Comparison of ENCODE assay signal across 10 cellular contexts in the genomic region with DNA sequence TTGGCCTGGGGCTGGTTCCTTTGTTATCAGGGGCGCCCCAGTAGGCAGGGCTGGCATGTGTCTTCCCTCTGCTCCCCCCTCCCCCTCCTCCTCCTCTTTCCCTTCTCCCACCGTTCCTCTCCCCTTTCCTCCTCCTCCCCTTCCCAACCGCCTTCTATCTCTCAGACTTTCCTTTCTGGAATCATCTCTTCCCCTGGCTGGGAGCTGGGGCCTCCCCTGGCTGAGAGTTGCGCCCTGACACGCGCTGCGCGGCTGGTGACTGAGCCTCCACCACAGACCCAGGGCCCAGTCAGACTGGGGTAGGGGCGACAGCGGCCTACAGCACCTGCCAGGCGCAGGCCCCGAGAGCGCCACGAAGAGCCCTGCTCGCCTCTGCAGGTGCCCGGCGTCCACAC. TPM values are rescaled to one million over a fixed set of nuclear protein-coding genes. Genes with fewer than 3 reads are reported as not detected.
DNase-seq lines count a peak whose midpoint lies in the region; ATAC-seq and TF ChIP-seq lines count a peak whose summit lies in the region.
"Had no signal": no experiment of that assay in that cellular context is flagged by ENCODE, and none has a peak within 500 bp of the region (broad histone marks: within the 10 kb centered on the region; RNA-seq: fewer than 3 reads in every experiment).

No MANE protein-coding gene starts in this region.

- no peak overlapping the region for H3K4me3 Mint-ChIP-seq in MCF 10A (ENCODE audit: unreplicated experiment)
- H3K4me3 Mint-ChIP-seq in naive B cell: peak overlapping the region in 7 of 8 donors; percentile 5 to 83 (median 72)

- TF ChIP-seq CTCF in breast epithelium (IDR thresholded peaks at IDR 0.05): no peak
- TF ChIP-seq CTCF in MCF 10A (IDR thresholded peaks at IDR 0.05; ENCODE audit: unreplicated experiment): no peak
- no peak for TF ChIP-seq CTCF in dorsolateral prefrontal cortex (IDR thresholded peaks at IDR 0.05 in 54 of 56, conservative IDR thresholded peaks at IDR 0.05 in 2 of 56; ENCODE audit: low read depth in 1 of 56, partially characterized antibody in 56 of 56)
- TF ChIP-seq CTCF in transverse colon (IDR thresholded peaks at IDR 0.05): no peak

- ATAC-seq in naive B cell (ENCODE audit: low read depth in 2 of 2) (peak; percentile 19 to 33), HG03175 (IDR thresholded peaks at IDR 0.05; ENCODE audit: unreplicated experiment) (no peak)

- POLR2A ChIA-PET in MCF 10A (lab: Yijun Ruan, JAX): no interaction called here

- DNase-seq in breast epithelium (ENCODE audit: low spot score in 2 of 2): no peak
- DNase-seq in MCF 10A (ENCODE audit: unreplicated experiment): no peak
- DNase-seq in dorsolateral prefrontal cortex: no peak
- DNase-seq in naive B cell: no peak
- no peak for DNase-seq in transverse colon
- DNase-seq in NCI-H1694 (lab: John Stamatoyannopoulos, UW): no peak
- no peak for DNase-seq in activated gamma-delta T cell (lab: John Stamatoyannopoulos, UW)
- DNase-seq: kidney, NCI-H2029 had no signal

- H3K27ac Mint-ChIP-seq in MCF 10A (ENCODE audit: low read depth, unreplicated experiment) (no peak overlapping the region), naive B cell (peak overlapping the region in 2 of 6 donors; percentile 56 to 65)

- no TSS peak for BruUV-seq in MCF 10A (replicated peaks; lab: Mats Ljungman, UMichigan)

- H3K27me3 Mint-ChIP-seq in MCF 10A (ENCODE audit: insufficient read depth, unreplicated experiment): peaks cover 14% of the 10 kb centered on the region
- peaks cover 60 to 83% (median 70%) of the 10 kb centered on the region in 3 donors for H3K27me3 Mint-ChIP-seq in naive B cell

- intact Hi-C loops in breast epithelium (cut with DNase I; ENCODE audit: low total_unique reads) (loop anchor here (5.0 kb wide), 1 partner anchor 444 kb away; no protein-coding TSS in a partner anchor), MCF 10A (cut with micrococcal nuclease) (no loop called here), dorsolateral prefrontal cortex (cut with DNase I) (no loop called here), transverse colon (cut with DNase I; ENCODE audit: low total_unique reads) (no loop called here)

- TF ChIP-seq EP300 in transverse colon (IDR thresholded peaks at IDR 0.05; ENCODE audit: low read depth): no peak

- in situ Hi-C loops in transverse colon (cut with MboI; ENCODE audit: low pct_ligation_motif_present in 1 of 4, low pct_unique_long_range_greater_than_20kb in 1 of 4, low sequenced_read_pairs in 3 of 4): loop anchor here in 1 of 4 donors (25.0 kb wide), 1 partner anchor 206 kb away; a partner anchor contains a TSS

- H3K27ac ChIP-seq in breast epithelium: peak overlapping the region; percentile 83 to 91
- peak overlapping the region in 50 of 59 donors; percentile 16 to 95 (median 69) for H3K27ac ChIP-seq in dorsolateral prefrontal cortex
- H3K27ac ChIP-seq in transverse colon: peak overlapping the region in 3 of 4 donors; percentile 27 to 51 (median 44)

- peak overlapping the region; percentile 48 to 79 (median 57) for H3K4me3 ChIP-seq in breast epithelium
- H3K4me3 ChIP-seq in dorsolateral prefrontal cortex: peak overlapping the region; percentile 17 to 87 (median 75)
- peak overlapping the region in 3 of 4 donors; percentile 10 to 49 (median 30) for H3K4me3 ChIP-seq in transverse colon

- 38 to 62% methylated on average over 3 to 17 of the region's 17 CpGs for WGBS in transverse colon (ENCODE audit: low coverage in 1 of 2), 2 donors

- TF ChIP-seq POLR2A in breast epithelium (IDR thresholded peaks at IDR 0.05): no peak
- no peak for TF ChIP-seq POLR2A in transverse colon (IDR thresholded peaks at IDR 0.05)

- CTCF ChIA-PET in MCF 10A (lab: Yijun Ruan, JAX): interaction anchor here (0.6 to 2.0 kb wide), 2 partner anchors 10 to 97 kb away, joined by 4 to 16 read pairs; no protein-coding TSS in a partner anchor

- H3K4me1 ChIP-seq in breast epithelium (peaks cover 0 to 10% of the 10 kb centered on the region in 2 donors), transverse colon (peaks cover 8 to 38% (median 23%) of the 10 kb centered on the region in 4 donors)

- no peaks in the 10 kb centered on the region for H3K36me3 ChIP-seq in breast epithelium
- no peaks in the 10 kb centered on the region for H3K36me3 ChIP-seq in transverse colon

- H3K36me3 Mint-ChIP-seq in MCF 10A (ENCODE audit: insufficient read depth, unreplicated experiment) (no peaks in the 10 kb centered on the region), naive B cell (peaks cover 0 to 17% of the 10 kb centered on the region in 2 donors)

- H3K9me3 ChIP-seq in breast epithelium: no peaks in the 10 kb centered on the region
- H3K9me3 ChIP-seq in transverse colon: no peaks in the 10 kb centered on the region

- no peaks in the 10 kb centered on the region for H3K4me1 Mint-ChIP-seq in MCF 10A (ENCODE audit: insufficient read depth, unreplicated experiment)
- peaks cover 28 to 49% (median 43%) of the 10 kb centered on the region in 3 donors for H3K4me1 Mint-ChIP-seq in naive B cell

- H3K9me3 Mint-ChIP-seq in MCF 10A (ENCODE audit: unreplicated experiment): no peaks in the 10 kb centered on the region
- H3K9me3 Mint-ChIP-seq in naive B cell: peaks cover 0 to 9% (median 5%) of the 10 kb centered on the region in 7 donors

- H3K27me3 ChIP-seq in breast epithelium: peaks cover 0 to 3% of the 10 kb centered on the region in 2 donors
- peaks cover 0 to 3% (median 0%) of the 10 kb centered on the region in 45 donors for H3K27me3 ChIP-seq in dorsolateral prefrontal cortex
- peaks cover 80% of the 10 kb centered on the region for H3K27me3 ChIP-seq in transverse colon

RNA-seq across cellular contexts. Expression of a gene that starts 2.8 kb away (rescaled TPM):
- 1 to 10 TPM; 1.6 to 4.2 (median 2.2) TPM for total RNA-seq in breast epithelium
- total RNA-seq in MCF 10A (2022): not detected in 2 replicates
- total RNA-seq in dorsolateral prefrontal cortex: 100 to 1,000 TPM in 56 of 120 experiments, 10 to 100 TPM in 64; 41.7 to 149 (median 97.4) TPM
- 1 to 10 TPM in 1 of 6 donors, under 1 TPM in 3, not detected in 2; 0.05 to 1.3 (median 0.12) TPM for polyA plus RNA-seq in naive B cell (ENCODE audit: low read depth in 6 of 6)
- total RNA-seq in transverse colon: under 1 TPM; 0.27 to 0.80 (median 0.58) TPM

RNA-seq across cellular contexts. Expression of a gene that starts 21.5 kb away (rescaled TPM):
- total RNA-seq in breast epithelium (1 to 10 TPM in 2 of 3 donors, under 1 TPM in 1; 0.80 to 8.8 (median 2.3) TPM), MCF 10A (2022) (6.0 and 7.6 TPM in 2 replicates), dorsolateral prefrontal cortex (100 to 1,000 TPM in 105 of 120 experiments, 10 to 100 TPM in 15; 46.6 to 225 (median 143) TPM), transverse colon (under 1 TPM in 3 of 4 donors, not detected in 1; 0.20 to 0.68 (median 0.64) TPM)
- not detected for polyA plus RNA-seq in naive B cell (ENCODE audit: low read depth in 6 of 6)

Comparison
In these comparisons a context has a peak if more than half of its experiments do, and no peak if none do; other contexts are left out.
1. RNA of a gene that starts 2.8 kb away (total RNA-seq): 41.7 to 149 TPM in dorsolateral prefrontal cortex; 1.6 to 4.2 TPM in breast epithelium, 0.27 to 0.80 TPM in transverse colon and not detected in MCF 10A; every median in the first group is over 4 times any median in the second.
2. Peak in every context shown above with its lines, with median percentiles within 50 percentile points of each other: H3K27ac ChIP-seq and H3K4me3 ChIP-seq.